ENCODE assay signal across 21 cellular contexts in the genomic region with DNA sequence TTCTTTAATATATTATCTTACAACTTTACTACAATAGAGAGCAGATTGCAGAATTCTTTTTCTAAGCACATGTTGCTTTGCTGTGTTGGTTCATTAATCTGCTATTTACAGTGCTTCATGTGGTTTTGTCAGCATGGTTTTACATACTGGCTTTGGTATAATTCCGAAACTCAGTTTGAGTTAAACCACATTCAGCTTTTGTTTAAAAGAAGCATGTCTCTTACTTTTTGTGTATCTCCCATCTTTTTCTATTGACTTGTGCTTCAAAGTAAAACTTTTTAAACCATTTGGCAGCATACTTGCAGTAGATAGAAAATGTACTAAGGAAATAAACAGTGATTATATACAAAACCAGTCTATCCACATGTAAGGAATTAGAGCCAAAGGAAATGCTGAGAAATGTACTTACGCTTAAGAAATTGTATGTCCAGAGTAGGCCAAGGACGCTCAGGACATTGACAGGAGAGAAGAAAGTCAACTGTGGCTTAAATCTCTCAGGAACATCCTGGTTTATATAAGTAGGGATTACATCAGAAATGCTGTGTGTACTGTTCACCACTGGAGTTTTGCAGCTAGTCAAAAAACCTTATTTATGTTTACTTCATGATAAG.
DNase-seq lines count a peak whose midpoint lies in the region; ATAC-seq and TF ChIP-seq lines count a peak whose summit lies in the region.
"Had no signal": no experiment of that assay in that cellular context is flagged by ENCODE, and none has a peak within 500 bp of the region (broad histone marks: within the 10 kb centered on the region; RNA-seq: fewer than 3 reads in every experiment).

No MANE protein-coding gene starts in this region.

- H3K4me3 ChIP-seq in BLaER1 (no peak overlapping the region), OCI-LY7 (ENCODE audit: low read depth, low read length, poor library complexity, severe bottlenecking) (no peak overlapping the region)
- H3K4me3 ChIP-seq: colonic mucosa, gastroesophageal sphincter had no signal

- H2AFZ ChIP-seq in OCI-LY7 (ENCODE audit: low read length), result peak overlapping the region; percentile 73; the same call in 1 of the 2 replicates

- peaks cover 12% of the 10 kb centered on the region for H3K4me1 ChIP-seq in BLaER1
- peaks cover 5% of the 10 kb centered on the region for H3K4me1 ChIP-seq in OCI-LY7 (ENCODE audit: insufficient read depth, low read length, poor library complexity, severe bottlenecking)
- H3K4me1 ChIP-seq: colonic mucosa, gastroesophageal sphincter had no signal

- H3K4me2 ChIP-seq in BLaER1 (peak overlapping the region; percentile 36), OCI-LY7 (ENCODE audit: low read length) (peak overlapping the region; percentile 7; the same call in 1 of the 2 replicates)

- no peak overlapping the region for H3K9ac ChIP-seq in BLaER1

- no peak for TF ChIP-seq CTCF in OCI-LY7 (conservative IDR thresholded peaks at IDR 0.05; ENCODE audit: low read length)

- no peaks in the 10 kb centered on the region for H3K36me3 ChIP-seq in BLaER1
- no peaks in the 10 kb centered on the region for H3K36me3 ChIP-seq in OCI-LY7 (ENCODE audit: insufficient read depth, low read length)
- H3K36me3 ChIP-seq: colonic mucosa had no signal

- CTCF ChIA-PET in OCI-LY7 (lab: Charles Lee; ENCODE audit: unreplicated experiment), result no interaction called here

- no peaks in the 10 kb centered on the region for H3K9me2 ChIP-seq in OCI-LY7 (ENCODE audit: insufficient read depth, low read length)

- no peaks in the 10 kb centered on the region for H3K79me2 ChIP-seq in OCI-LY7 (ENCODE audit: insufficient read depth, low read depth, low read length)

- DNase-seq in OCI-LY7 (ENCODE audit: low spot score) (no peak), fibroblast of peridontal ligament (ENCODE audit: extremely low read depth) (peak; percentile 72), foreskin melanocyte (no peak)
- DNase-seq in activated CD4-positive, CD25-positive, alpha-beta regulatory T cell (lab: John Stamatoyannopoulos, UW), result no peak
- DNase-seq: ACHN; activated CD4-positive, alpha-beta T cell treated with anti-CD3 and anti-CD28 coated beads, Interleukin-2, amount 10 ng/mL, durations not matched to agents 7 days and 5 days; activated CD8-positive, alpha-beta memory T cell treated with anti-CD3 and anti-CD28 coated beads, Interleukin-2, amount 50 U/mL, for 48 hours; aorta; CD4-positive, CD25-positive, alpha-beta regulatory T cell; colonic mucosa; KBM-7; NK-92 treated with Interleukin-12 subunit alpha and Interleukin-12 subunit beta, amount 100 ng/mL, for 24 hours; stimulated activated CD4-positive, alpha-beta T cell treated with anti-CD3 and anti-CD28 coated beads, Interleukin-2, amount 100 ng/mL, for 24 hours had no signal

- BruUV-seq in OCI-LY7 (replicated peaks; lab: Mats Ljungman, UMichigan), result no TSS peak

- H3K27ac ChIP-seq in BLaER1 (no peak overlapping the region), OCI-LY7 (ENCODE audit: low read depth, low read length, poor library complexity, severe bottlenecking) (no peak overlapping the region)
- H3K27ac ChIP-seq: colonic mucosa, gastroesophageal sphincter, RWPE1 had no signal

- H4K20me1 ChIP-seq in BLaER1, result no peaks in the 10 kb centered on the region
- H4K20me1 ChIP-seq in OCI-LY7 (ENCODE audit: insufficient read depth, low read length), result no peaks in the 10 kb centered on the region

- POLR2A ChIA-PET in OCI-LY7 (lab: Charles Lee), result interaction anchor here (1.0 kb wide), 1 partner anchor 26 kb away, joined by 3 read pairs; no protein-coding TSS in a partner anchor

- H3K9me3 ChIP-seq in BLaER1 (no peaks in the 10 kb centered on the region), OCI-LY7 (ENCODE audit: low read length) (no peaks in the 10 kb centered on the region)
- H3K9me3 ChIP-seq: colonic mucosa, gastroesophageal sphincter had no signal

- intact Hi-C loops in OCI-LY7 (cut with micrococcal nuclease; ENCODE audit: unreplicated experiment), result no loop called here

- peak; percentile 52 for ATAC-seq in GM18498 (IDR thresholded peaks at IDR 0.05; ENCODE audit: unreplicated experiment)
- no peak for ATAC-seq in HG03439 (IDR thresholded peaks at IDR 0.05; ENCODE audit: unreplicated experiment)
- ATAC-seq in HG03039 (IDR thresholded peaks at IDR 0.05; ENCODE audit: unreplicated experiment), result no peak
- ATAC-seq: gastroesophageal sphincter, HCT116, sciatic nerve had no signal

- no peaks in the 10 kb centered on the region for H3K27me3 ChIP-seq in BLaER1
- H3K27me3 ChIP-seq: colonic mucosa, gastroesophageal sphincter had no signal
